In genomic region chr5:54915466-54916027, GRCh38 we compare ENCODE assay signal across 18 cellular contexts.
DNase-seq lines count a peak whose midpoint lies in the region; ATAC-seq and TF ChIP-seq lines count a peak whose summit lies in the region.
"Had no signal": no experiment of that assay in that cellular context is flagged by ENCODE, and none has a peak within 500 bp of the region (broad histone marks: within the 10 kb centered on the region; RNA-seq: fewer than 3 reads in every experiment).

No MANE protein-coding gene starts in this region.

- ATAC-seq in IMR-90 (ENCODE audit: low read depth) (peak; percentile 56), GM19467 (IDR thresholded peaks at IDR 0.05; ENCODE audit: unreplicated experiment) (no peak)
- ATAC-seq: GM12878 had no signal

- H4K20me1 ChIP-seq in IMR-90 (ENCODE audit: insufficient read depth, low read length), result no peaks in the 10 kb centered on the region

- TF ChIP-seq EP300 in stomach (IDR thresholded peaks at IDR 0.05), result no peak

- no peak overlapping the region for H3K4ac ChIP-seq in IMR-90 (ENCODE audit: low read depth, low read length)

- TF ChIP-seq POLR2A in IMR-90 (IDR thresholded peaks at IDR 0.05; ENCODE audit: low read depth, low read length) (no peak), stomach (IDR thresholded peaks at IDR 0.05) (no peak)

- no peak overlapping the region for H4K5ac ChIP-seq in IMR-90 (ENCODE audit: low read depth, low read length)

- in situ Hi-C loops in IMR-90 (cut with MboI; ENCODE audit: low sequenced_read_pairs) (no loop called here), GM13976 (cut with MboI; ENCODE audit: low sequenced_read_pairs, unreplicated experiment) (no loop called here)

- H3K23ac ChIP-seq in IMR-90 (ENCODE audit: low read depth, low read length), result no peak overlapping the region

- no peak overlapping the region for H3K14ac ChIP-seq in IMR-90 (replicated peaks; ENCODE audit: low read depth, low read length)

- H2BK120ac ChIP-seq in IMR-90 (ENCODE audit: low read depth, low read length), result no peak overlapping the region

- peaks cover 6% of the 10 kb centered on the region for H3K4me1 ChIP-seq in IMR-90 (ENCODE audit: control insufficient read depth, insufficient read depth, low read length)
- H3K4me1 ChIP-seq in stomach, result peaks cover 0 to 13% (median 4%) of the 10 kb centered on the region in 4 donors
- H3K4me1 ChIP-seq in left ventricle myocardium inferior, result no peaks in the 10 kb centered on the region
- H3K4me1 ChIP-seq: HAP-1 had no signal

- no peak overlapping the region for H2BK5ac ChIP-seq in IMR-90 (ENCODE audit: low read depth, low read length, poor library complexity, severe bottlenecking)

- BruUV-seq in IMR-90 (replicated peaks; lab: Mats Ljungman, UMichigan), result no TSS peak

- H3K9me1 ChIP-seq in IMR-90 (ENCODE audit: insufficient read depth, low read length), result 0 out of 2 replicates have a peak, but pooled peaks cover 2% of the 10 kb centered on the region

- no peak overlapping the region for H2AK5ac ChIP-seq in IMR-90 (ENCODE audit: low read depth, low read length)

- CTCF ChIA-PET in IMR-90 (lab: Yijun Ruan, JAX), result interaction anchor here (1.8 kb wide), 1 partner anchor 9 kb away, joined by 5 read pairs; no protein-coding TSS in a partner anchor

- no peak overlapping the region for H2AFZ ChIP-seq in IMR-90 (replicated peaks; ENCODE audit: low read length, poor library complexity)

- H3K36me3 ChIP-seq in IMR-90 (ENCODE audit: control insufficient read depth, insufficient read depth, low read length), result no peaks in the 10 kb centered on the region
- H3K36me3 ChIP-seq in stomach, result no peaks in the 10 kb centered on the region
- no peaks in the 10 kb centered on the region for H3K36me3 ChIP-seq in left ventricle myocardium inferior
- H3K36me3 ChIP-seq: HAP-1 had no signal

- H3K4me3 ChIP-seq in IMR-90 (ENCODE audit: insufficient read depth, low read depth, low read length) (no peak overlapping the region), choroid plexus epithelial cell (ENCODE audit: low read depth, low read length) (no peak overlapping the region), fibroblast of villous mesenchyme (ENCODE audit: low read depth, low read length) (no peak overlapping the region), stomach (no peak overlapping the region), left ventricle myocardium inferior (no peak overlapping the region)
- H3K4me3 ChIP-seq: GM12878, HAP-1 had no signal

- POLR2A ChIA-PET in IMR-90 (lab: Charles Lee; ENCODE audit: unreplicated experiment), result no interaction called here

- intact Hi-C loops in IMR-90 (cut with micrococcal nuclease) (loop anchor here (10.0 kb wide), 1 partner anchor 119 kb away; no protein-coding TSS in a partner anchor), stomach (cut with DNase I; ENCODE audit: low total_unique reads) (no loop called here), left ventricle myocardium inferior (cut with micrococcal nuclease) (no loop called here)

- peaks cover 5% of the 10 kb centered on the region; the same call in 1 of the 2 replicates for H3K27me3 ChIP-seq in IMR-90 (ENCODE audit: control insufficient read depth, insufficient read depth, low read length)
- H3K27me3 ChIP-seq in stomach, result peaks cover 0 to 9% (median 0%) of the 10 kb centered on the region in 3 donors
- peaks cover 68% of the 10 kb centered on the region for H3K27me3 ChIP-seq in left ventricle myocardium inferior (ENCODE audit: low read depth)

- H3K9ac ChIP-seq in IMR-90 (ENCODE audit: low read depth, low read length), result no peak overlapping the region; the same call in 1 of the 2 replicates

- peak overlapping the region; percentile 75 for H3K4me2 ChIP-seq in IMR-90 (ENCODE audit: low read depth, low read length)

- 0% methylated on average over 1 of the region's 3 CpGs; no CpG with 5 or more reads in 1 of the 2 experiments for WGBS in IMR-90 (ENCODE audit: extremely low coverage in 2 of 2, insufficient read length in 1 of 2), 2 experiments
- 14 to 30% (median 20%) methylated on average over 3 of the region's 3 CpGs for WGBS in stomach, 5 donors

- no peak overlapping the region for H4K91ac ChIP-seq in IMR-90 (ENCODE audit: insufficient read depth, low read depth, low read length)

- no peak overlapping the region for H2BK20ac ChIP-seq in IMR-90 (ENCODE audit: low read depth, low read length)

- no peak overlapping the region for H3K56ac ChIP-seq in IMR-90 (ENCODE audit: extremely low read depth, insufficient read depth, low read length)

- H3K9me3 ChIP-seq in IMR-90 (ENCODE audit: control insufficient read depth, insufficient read depth, low read length) (peaks cover 4% of the 10 kb centered on the region; the same call in 1 of the 2 replicates), stomach (peaks cover 0 to 9% (median 0%) of the 10 kb centered on the region in 4 donors), left ventricle myocardium inferior (replicated peaks) (no peaks in the 10 kb centered on the region)
- H3K9me3 ChIP-seq: HAP-1 had no signal

- no peak overlapping the region for H2AK9ac ChIP-seq in IMR-90 (replicated peaks; ENCODE audit: low read depth, low read length, poor library complexity)

- H2BK15ac ChIP-seq in IMR-90 (ENCODE audit: low read depth, low read length), result no peak overlapping the region

- H3K27ac ChIP-seq in IMR-90 (ENCODE audit: insufficient read depth, low read length), result peak overlapping the region; percentile 64; the same call in 1 of the 2 replicates
- peak overlapping the region in 4 of 5 donors; percentile 18 to 62 (median 39) for H3K27ac ChIP-seq in stomach
- no peak overlapping the region for H3K27ac ChIP-seq in left ventricle myocardium inferior (replicated peaks)

- H3K18ac ChIP-seq in IMR-90 (ENCODE audit: low read depth, low read length), result 0 out of 2 replicates have a peak overlapping the region, but pooled peaks have one; percentile 51

- peak; percentile 23 for DNase-seq in IMR-90
- DNase-seq in choroid plexus epithelial cell (ENCODE audit: low read depth), result peak; percentile 9
- DNase-seq in fibroblast of villous mesenchyme (ENCODE audit: low read depth), result peak; percentile 76
- peak; percentile 38 for DNase-seq in stomach
- no peak for DNase-seq in GM13976 (ENCODE audit: low spot score)
- DNase-seq in NCI-H1417 treated with DMSO at 0.1 percent for 48 hours (lab: John Stamatoyannopoulos, UW), result no peak
- no peak for DNase-seq in left ventricle myocardium inferior
- DNase-seq: C1 segment of cervical spinal cord; Calu3; CD4-positive, alpha-beta memory T cell; COR-L47; DND-41; EL; GDM1; GOT3 had no signal

- no peak for TF ChIP-seq RAD21 in IMR-90 (IDR thresholded peaks at IDR 0.05; ENCODE audit: low read length)

- TF ChIP-seq CTCF in IMR-90 (conservative IDR thresholded peaks at IDR 0.05; ENCODE audit: low read depth, low read length) (no peak), choroid plexus epithelial cell (conservative IDR thresholded peaks at IDR 0.05; ENCODE audit: low read depth, low read length) (no peak), fibroblast of villous mesenchyme (IDR thresholded peaks at IDR 0.05; ENCODE audit: insufficient read depth, low read depth, low read length) (no peak), stomach (IDR thresholded peaks at IDR 0.05) (no peak), GM13976 (IDR thresholded peaks at IDR 0.05; ENCODE audit: borderline replicate concordance, control extremely low read depth, extremely low read depth, insufficient read depth, missing control alignments) (no peak), left ventricle myocardium inferior (IDR thresholded peaks at IDR 0.05; ENCODE audit: borderline replicate concordance) (no peak)

- dilution Hi-C loops in IMR-90 (cut with HindIII; ENCODE audit: low sequenced_read_pairs, unreplicated experiment), result no loop called here

- no peak overlapping the region for H4K8ac ChIP-seq in IMR-90 (ENCODE audit: low read depth in 2 of 2, low read length in 2 of 2)

- no peaks in the 10 kb centered on the region for H3K79me1 ChIP-seq in IMR-90 (ENCODE audit: low read depth in 1 of 2, low read length in 2 of 2)

TF ChIP-seq in IMR-90, 13 proteins besides CTCF, POLR2A, EP300 and RAD21:
- TF ChIP-seq SMC3 (IDR thresholded peaks at IDR 0.05; ENCODE audit: low read depth, low read length), result no peak
- TF ChIP-seq MAZ (IDR thresholded peaks at IDR 0.05; ENCODE audit: borderline replicate concordance, low read depth, low read length), result no peak
- TF ChIP-seq RFX5 (IDR thresholded peaks at IDR 0.05; ENCODE audit: low read depth, low read length), result no peak
- no peak for TF ChIP-seq RCOR1 (IDR thresholded peaks at IDR 0.05; ENCODE audit: insufficient replicate concordance, low read length)
- TF ChIP-seq MAFK (IDR thresholded peaks at IDR 0.05; ENCODE audit: low read depth, low read length), result no peak
- TF ChIP-seq FOS (IDR thresholded peaks at IDR 0.05; ENCODE audit: low read depth, low read length), result no peak
- no peak for TF ChIP-seq CEBPB (IDR thresholded peaks at IDR 0.05; ENCODE audit: low read depth, low read length)
- TF ChIP-seq USF2 (IDR thresholded peaks at IDR 0.05; ENCODE audit: low read depth, low read length), result no peak
- TF ChIP-seq MXI1 (IDR thresholded peaks at IDR 0.05; ENCODE audit: borderline replicate concordance, low read depth, low read length), result no peak
- TF ChIP-seq NFE2L2 (IDR thresholded peaks at IDR 0.05; ENCODE audit: low read depth, low read length), result no peak
- no peak for TF ChIP-seq ELK1 (IDR thresholded peaks at IDR 0.05; ENCODE audit: borderline replicate concordance, low read depth, low read length)
- no peak for TF ChIP-seq CHD1 (IDR thresholded peaks at IDR 0.05; ENCODE audit: low read depth, low read length)
- no peak for TF ChIP-seq BHLHE40 (IDR thresholded peaks at IDR 0.05; ENCODE audit: low read depth, low read length)

Comparison
In these comparisons a context has a peak if more than half of its experiments do, and no peak if none do; other contexts are left out.
1. DNase-seq: peak in IMR-90 (single experiment), choroid plexus epithelial cell (single experiment), fibroblast of villous mesenchyme (single experiment) and stomach (single experiment); none in GM13976 (single experiment), NCI-H1417 treated with DMSO at 0.1 percent for 48 hours (single experiment) and left ventricle myocardium inferior (single experiment).